Comparison of ENCODE assay signal across 9 cellular contexts in the genomic region with DNA sequence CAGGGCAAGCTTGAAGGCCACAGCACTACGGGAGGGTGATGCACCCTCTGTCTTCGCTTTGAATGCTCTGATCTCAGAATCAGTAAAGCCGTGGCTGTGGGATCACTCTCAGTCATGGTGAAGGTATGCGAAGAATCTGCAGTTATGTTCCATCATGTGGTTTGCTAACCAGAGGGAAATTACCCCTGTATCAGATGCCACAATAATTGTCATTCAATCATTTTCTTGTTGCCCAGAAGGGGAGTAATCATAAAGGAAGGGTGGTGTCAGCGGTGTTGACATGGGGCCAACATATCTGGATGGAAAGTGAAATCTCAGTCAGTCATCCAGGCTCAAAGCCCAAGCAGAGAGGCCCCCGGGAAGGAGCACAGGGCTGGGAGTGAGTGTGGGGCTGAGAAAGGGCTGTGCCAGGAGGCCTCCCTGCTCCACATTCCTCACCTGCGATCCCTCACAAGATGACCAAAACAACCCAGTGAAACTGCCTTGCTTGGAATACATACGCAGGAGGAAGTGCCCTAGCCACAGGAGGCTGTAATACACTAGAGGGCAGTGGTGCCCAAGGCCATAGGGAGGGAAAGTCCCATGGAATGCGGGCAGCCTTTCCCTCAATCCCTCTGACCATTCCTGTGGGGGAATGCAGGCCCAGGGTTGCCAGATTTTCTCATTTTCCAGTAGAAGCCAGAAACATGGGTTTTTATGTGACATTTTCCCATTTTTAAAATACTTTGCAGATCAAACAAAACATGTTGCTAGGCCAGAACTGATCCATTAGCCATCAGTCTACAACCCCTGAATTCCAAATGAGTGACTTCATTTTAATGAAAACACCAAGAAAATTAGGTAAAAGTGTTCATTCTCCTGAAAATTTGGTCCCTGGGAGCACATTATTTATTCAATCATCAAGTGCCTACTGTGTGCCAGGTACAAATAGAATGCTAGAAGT.
DNase-seq lines count a peak whose midpoint lies in the region; ATAC-seq and TF ChIP-seq lines count a peak whose summit lies in the region.
"Had no signal": no experiment of that assay in that cellular context is flagged by ENCODE, and none has a peak within 500 bp of the region (broad histone marks: within the 10 kb centered on the region; RNA-seq: fewer than 3 reads in every experiment).

No MANE protein-coding gene starts in this region.

- DNase-seq in AG10803 (ENCODE audit: low read depth) (peak; percentile 98), GM12864 (ENCODE audit: low read depth) (no peak), RKO (ENCODE audit: low spot score) (peak; percentile 75), fibroblast of peridontal ligament (ENCODE audit: extremely low read depth) (peak; percentile 98), progenitor cell of endocrine pancreas (ENCODE audit: low spot score, unreplicated experiment) (peak; percentile 14)
- no peak for DNase-seq in activated effector memory CD4-positive, alpha-beta T cell treated with Interleukin-2 at 50 U/mL for 16 hours

- peaks cover 4% of the 10 kb centered on the region for H3K4me1 Mint-ChIP-seq in progenitor cell of endocrine pancreas (ENCODE audit: low read depth)

- TF ChIP-seq CTCF in AG10803 (conservative IDR thresholded peaks at IDR 0.05; ENCODE audit: low read length) = peak; percentile 84
- TF ChIP-seq CTCF in GM12864 (IDR thresholded peaks at IDR 0.05; ENCODE audit: low read depth, low read length, missing control alignments) = peak; percentile 55
- TF ChIP-seq CTCF in progenitor cell of endocrine pancreas (IDR thresholded peaks at IDR 0.05; ENCODE audit: unreplicated experiment) = peak; percentile 63

- peak overlapping the region; percentile 94 for H3K27ac Mint-ChIP-seq in progenitor cell of endocrine pancreas

- no peaks in the 10 kb centered on the region for H3K9me3 Mint-ChIP-seq in progenitor cell of endocrine pancreas (ENCODE audit: low read depth)

- no peak overlapping the region; the same call in 1 of the 2 replicates for H3K4me3 ChIP-seq in AG10803 (ENCODE audit: low read length)
- H3K4me3 ChIP-seq in GM12864 (ENCODE audit: low read depth, low read length) = no peak overlapping the region
- H3K4me3 ChIP-seq: skin epidermis had no signal

- no peak overlapping the region for H3K4me3 Mint-ChIP-seq in progenitor cell of endocrine pancreas (ENCODE audit: low read depth)

- peaks cover 7% of the 10 kb centered on the region for H3K27me3 Mint-ChIP-seq in progenitor cell of endocrine pancreas

- no peaks in the 10 kb centered on the region for H3K36me3 Mint-ChIP-seq in progenitor cell of endocrine pancreas (ENCODE audit: insufficient read depth)

- ATAC-seq in HG03520 (IDR thresholded peaks at IDR 0.05; ENCODE audit: unreplicated experiment) (no peak), HG03196 (IDR thresholded peaks at IDR 0.05; ENCODE audit: unreplicated experiment) (no peak)

Comparison
In these comparisons a context has a peak if more than half of its experiments do, and no peak if none do; other contexts are left out.
1. DNase-seq: peak in AG10803 (single experiment), RKO (single experiment), fibroblast of peridontal ligament (single experiment) and progenitor cell of endocrine pancreas (single experiment); none in GM12864 (single experiment) and activated effector memory CD4-positive, alpha-beta T cell treated with Interleukin-2 at 50 U/mL for 16 hours (single experiment).
2. Peak in every context shown above with its lines, with median percentiles within 50 percentile points of each other: CTCF ChIP-seq.